Comparison of ENCODE assay signal across 10 cellular contexts in the genomic region with DNA sequence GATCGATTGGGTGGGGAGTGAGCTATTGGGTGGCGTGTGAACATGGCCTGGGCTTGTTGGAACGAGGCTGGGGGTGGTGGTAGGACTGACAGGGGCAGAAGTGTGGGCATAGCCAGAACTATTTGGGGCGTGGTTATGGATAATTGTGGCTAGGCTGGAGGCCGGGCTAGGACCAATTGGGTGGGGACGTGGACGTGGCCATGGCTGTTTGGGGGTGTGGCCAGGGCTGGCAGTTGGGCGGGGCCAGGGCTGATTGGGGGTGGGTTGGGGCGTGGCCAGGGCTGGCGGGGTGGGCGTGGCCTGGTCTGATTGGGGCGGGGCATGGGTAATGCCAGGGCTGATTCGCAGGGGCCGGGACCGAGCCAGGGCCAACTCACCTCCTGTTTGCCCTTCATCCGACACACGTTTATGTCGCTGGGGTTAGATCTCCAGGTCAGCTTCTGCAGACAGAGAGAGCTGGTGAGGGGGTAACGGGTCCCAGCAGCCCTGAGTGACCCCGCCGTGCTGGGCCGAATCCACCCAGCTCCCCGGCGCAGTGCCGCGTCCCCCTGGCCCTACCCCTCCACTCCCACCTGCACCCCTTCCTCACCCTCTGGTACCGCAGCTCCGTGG. TPM values are rescaled to one million over a fixed set of nuclear protein-coding genes. Genes with fewer than 3 reads are reported as not detected.
DNase-seq lines count a peak whose midpoint lies in the region; ATAC-seq and TF ChIP-seq lines count a peak whose summit lies in the region.
"Had no signal": no experiment of that assay in that cellular context is flagged by ENCODE, and none has a peak within 500 bp of the region (broad histone marks: within the 10 kb centered on the region; RNA-seq: fewer than 3 reads in every experiment).

No MANE protein-coding gene starts in this region.

- H3K27me3 ChIP-seq in osteoblast (ENCODE audit: insufficient read depth, low read length) = no peaks in the 10 kb centered on the region

- H3K27ac ChIP-seq in osteoblast (ENCODE audit: low read depth, low read length) = no peak overlapping the region

- no peak overlapping the region for H3K4me3 Mint-ChIP-seq in activated naive CD8-positive, alpha-beta T cell treated with anti-CD3 and anti-CD28 coated beads, Interleukin-2, amount 50 U/mL, for 24 hours
- H3K4me3 Mint-ChIP-seq: activated naive CD4-positive, alpha-beta T cell treated with anti-CD3 and anti-CD28 coated beads for 36 hours had no signal

- no peak for ATAC-seq in activated naive CD8-positive, alpha-beta T cell treated with anti-CD3 and anti-CD28 coated beads, Interleukin-2, amount 50 U/mL, for 24 hours
- ATAC-seq in GM18867 (IDR thresholded peaks at IDR 0.05; ENCODE audit: unreplicated experiment) = no peak

- no peak for TF ChIP-seq CTCF in osteoblast (IDR thresholded peaks at IDR 0.05; ENCODE audit: extremely low read depth, low read depth, low read length)

- no peaks in the 10 kb centered on the region for H3K27me3 Mint-ChIP-seq in activated naive CD8-positive, alpha-beta T cell treated with anti-CD3 and anti-CD28 coated beads, Interleukin-2, amount 50 U/mL, for 24 hours

- H2AFZ ChIP-seq in osteoblast (ENCODE audit: low read length) = no peak overlapping the region

- H3K9me3 ChIP-seq in osteoblast (ENCODE audit: low read depth, low read length) = no peaks in the 10 kb centered on the region

- H3K27ac Mint-ChIP-seq in activated naive CD8-positive, alpha-beta T cell treated with anti-CD3 and anti-CD28 coated beads, Interleukin-2, amount 50 U/mL, for 24 hours = no peak overlapping the region
- H3K27ac Mint-ChIP-seq: activated naive CD4-positive, alpha-beta T cell treated with anti-CD3 and anti-CD28 coated beads for 36 hours had no signal

- no peaks in the 10 kb centered on the region for H3K4me1 Mint-ChIP-seq in activated naive CD8-positive, alpha-beta T cell treated with anti-CD3 and anti-CD28 coated beads, Interleukin-2, amount 50 U/mL, for 24 hours

- no peaks in the 10 kb centered on the region for H4K20me1 ChIP-seq in osteoblast (ENCODE audit: insufficient read depth, low read length)

- no peak overlapping the region for H3K4me2 ChIP-seq in osteoblast (ENCODE audit: insufficient read depth, low read length)

- H3K36me3 Mint-ChIP-seq in activated naive CD8-positive, alpha-beta T cell treated with anti-CD3 and anti-CD28 coated beads, Interleukin-2, amount 50 U/mL, for 24 hours (ENCODE audit: low read depth) = no peaks in the 10 kb centered on the region

- H3K4me1 ChIP-seq in osteoblast (ENCODE audit: insufficient read depth, low read length) = no peaks in the 10 kb centered on the region

- no peak overlapping the region for H3K4me3 ChIP-seq in osteoblast (ENCODE audit: insufficient read depth, low read length)

- no peaks in the 10 kb centered on the region for H3K36me3 ChIP-seq in osteoblast (ENCODE audit: insufficient read depth, low read length)

- no peaks in the 10 kb centered on the region for H3K79me2 ChIP-seq in osteoblast (ENCODE audit: insufficient read depth, low read length)

- DNase-seq in NCI-H1417 (lab: John Stamatoyannopoulos, UW) (peak in 2 of 3 experiments; percentile 24 to 32), NCI-H1417 treated with DMSO at 0.1 percent for 48 hours (lab: John Stamatoyannopoulos, UW) (no peak), NCI-H1048 (lab: John Stamatoyannopoulos, UW) (peak; percentile 62), osteoblast (ENCODE audit: insufficient read length, low spot score, missing footprints) (peak; percentile 87), NCI-H2227 treated with DMSO at 0.1 percent for 48 hours (lab: John Stamatoyannopoulos, UW) (no peak)
- DNase-seq in activated naive CD8-positive, alpha-beta T cell treated with anti-CD3 and anti-CD28 coated beads, Interleukin-2, amount 50 U/mL, for 24 hours = peak; percentile 50
- DNase-seq in stimulated activated naive CD4-positive, alpha-beta T cell treated with Interleukin-2 at 50 U/mL for 16 hours (lab: John Stamatoyannopoulos, UW) = no peak
- DNase-seq: activated naive CD4-positive, alpha-beta T cell treated with anti-CD3 and anti-CD28 coated beads for 36 hours had no signal

- H3K9me3 Mint-ChIP-seq in activated naive CD8-positive, alpha-beta T cell treated with anti-CD3 and anti-CD28 coated beads, Interleukin-2, amount 50 U/mL, for 24 hours = no peaks in the 10 kb centered on the region
- H3K9me3 Mint-ChIP-seq: activated naive CD4-positive, alpha-beta T cell treated with anti-CD3 and anti-CD28 coated beads for 36 hours had no signal

RNA-seq across cellular contexts. Expression of a gene that starts 2.8 kb away (rescaled TPM):
- 0.29 and 0.36 TPM in 2 replicates for total RNA-seq in osteoblast

RNA-seq across cellular contexts. Expression of a gene that starts 16.8 kb away (rescaled TPM):
- not detected in 2 replicates for total RNA-seq in osteoblast

RNA-seq across cellular contexts. Expression of a gene that starts 21.7 kb away (rescaled TPM):
- total RNA-seq in osteoblast = 0.36 TPM in 1 of 2 replicates, not detected in the other
- total RNA-seq: M059J had no signal

RNA-seq across cellular contexts. Expression of a gene that starts 38.4 kb away (rescaled TPM):
- under 0.01 TPM in 2 replicates for total RNA-seq in osteoblast
- total RNA-seq: activated naive CD4-positive, alpha-beta T cell treated with anti-CD3 and anti-CD28 coated beads for 36 hours had no signal

Comparison
In these comparisons a context has a peak if more than half of its experiments do, and no peak if none do; other contexts are left out.
1. DNase-seq: peak in NCI-H1417 (2 of 3), NCI-H1048 (single experiment), activated naive CD8-positive, alpha-beta T cell treated with anti-CD3 and anti-CD28 coated beads, Interleukin-2, amount 50 U/mL, for 24 hours (single experiment) and osteoblast (single experiment); none in NCI-H1417 treated with DMSO at 0.1 percent for 48 hours (single experiment), stimulated activated naive CD4-positive, alpha-beta T cell treated with Interleukin-2 at 50 U/mL for 16 hours (single experiment) and NCI-H2227 treated with DMSO at 0.1 percent for 48 hours (single experiment).